In genomic region chr2:12554235-12555011, GRCh38 we compare ENCODE assay signal across 11 cellular contexts.
DNase-seq lines count a peak whose midpoint lies in the region; ATAC-seq and TF ChIP-seq lines count a peak whose summit lies in the region.
"Had no signal": no experiment of that assay in that cellular context is flagged by ENCODE, and none has a peak within 500 bp of the region (broad histone marks: within the 10 kb centered on the region; RNA-seq: fewer than 3 reads in every experiment).

No MANE protein-coding gene starts in this region.

- POLR2A ChIA-PET in naive thymus-derived CD8-positive, alpha-beta T cell (lab: Charles Lee) = no interaction called here

- peaks cover 22 to 39% (median 32%) of the 10 kb centered on the region in 4 donors for H3K4me1 Mint-ChIP-seq in naive thymus-derived CD8-positive, alpha-beta T cell

- no peaks in the 10 kb centered on the region for H3K9me3 ChIP-seq in WERI-Rb-1 (ENCODE audit: severe bottlenecking)

- no peak overlapping the region for H3K4me3 ChIP-seq in WERI-Rb-1 (ENCODE audit: low read depth, low read length)
- H3K4me3 ChIP-seq: skin epidermis had no signal

- H3K27ac ChIP-seq in WERI-Rb-1 = no peak overlapping the region

- peak overlapping the region in 7 of 10 donors; percentile 62 to 84 (median 78) for H3K27ac Mint-ChIP-seq in naive thymus-derived CD8-positive, alpha-beta T cell

- H3K36me3 ChIP-seq in WERI-Rb-1 = no peaks in the 10 kb centered on the region

- no peaks in the 10 kb centered on the region for H3K27me3 Mint-ChIP-seq in naive thymus-derived CD8-positive, alpha-beta T cell

- TF ChIP-seq CTCF in WERI-Rb-1 (IDR thresholded peaks at IDR 0.05; ENCODE audit: low read depth, low read length) = no peak

- H3K4me3 Mint-ChIP-seq in naive thymus-derived CD8-positive, alpha-beta T cell = peak overlapping the region in 1 of 10 donors; percentile 27

- DNase-seq in WERI-Rb-1 (peak; percentile 79), activated gamma-delta T cell treated with Interleukin-2 at 50 U/mL for 16 hours (no peak), 8988T (no peak)
- no peak for DNase-seq in naive thymus-derived CD8-positive, alpha-beta T cell
- DNase-seq in stimulated activated CD4-positive, alpha-beta T cell treated with anti-CD3 and anti-CD28 coated beads, Interleukin-2, amount 100 ng/mL, for 48 hours = no peak
- DNase-seq: NCI-H1694 had no signal

- no peaks in the 10 kb centered on the region for H3K9me3 Mint-ChIP-seq in naive thymus-derived CD8-positive, alpha-beta T cell

- no peaks in the 10 kb centered on the region for H3K27me3 ChIP-seq in WERI-Rb-1 (ENCODE audit: insufficient read depth, low read depth, severe bottlenecking)

- ATAC-seq in GM18511 (IDR thresholded peaks at IDR 0.05; ENCODE audit: unreplicated experiment) = peak; percentile 5
- ATAC-seq in HG02610 (IDR thresholded peaks at IDR 0.05; ENCODE audit: unreplicated experiment) = peak; percentile 50
- no peak for ATAC-seq in naive thymus-derived CD8-positive, alpha-beta T cell
- ATAC-seq in GM19023 (IDR thresholded peaks at IDR 0.05; ENCODE audit: unreplicated experiment) = no peak
- ATAC-seq: left lobe of liver had no signal

- H3K36me3 Mint-ChIP-seq in naive thymus-derived CD8-positive, alpha-beta T cell = peaks cover 0 to 2% (median 0%) of the 10 kb centered on the region in 3 donors

Comparison
In these comparisons a context has a peak if more than half of its experiments do, and no peak if none do; other contexts are left out.
1. ATAC-seq: peak in GM18511 (single experiment) and HG02610 (single experiment); none in naive thymus-derived CD8-positive, alpha-beta T cell (0 of 2) and GM19023 (single experiment).